29 cellular contexts compared by ENCODE assay signal in the genomic region with DNA sequence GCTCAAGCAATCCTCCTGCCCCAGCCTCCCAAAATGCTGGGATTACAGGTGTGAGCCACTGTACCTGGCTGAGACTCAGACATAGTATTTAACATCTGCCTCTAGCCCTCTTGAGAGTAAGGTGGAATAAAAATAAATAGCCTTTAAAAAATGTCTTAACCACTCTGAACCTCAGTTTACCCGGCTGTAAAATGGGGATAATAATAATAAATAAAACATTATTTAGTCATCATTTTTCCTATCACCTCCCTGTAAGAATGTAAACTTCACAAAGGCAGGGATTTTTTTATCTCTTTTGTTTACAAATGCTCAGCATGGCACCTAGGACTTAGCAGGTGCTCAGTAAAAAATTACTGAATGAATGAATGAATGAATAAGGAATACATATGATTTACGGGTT.
"Had no signal": no experiment of that assay in that cellular context is flagged by ENCODE, and none has a peak within 500 bp of the region (broad histone marks: within the 10 kb centered on the region; RNA-seq: fewer than 3 reads in every experiment).

No MANE protein-coding gene starts in this region.

- H3K9me3 ChIP-seq: stomach, suprapubic skin, testis, thoracic aorta, thyroid gland, tibial artery, tibial nerve, transverse colon, upper lobe of left lung, upper lobe of right lung, uterus, vagina had no signal

- DNase-seq: stimulated activated CD4-positive, alpha-beta T cell treated with anti-CD3 and anti-CD28 coated beads, Interleukin-2, amount 100 ng/mL, for 48 hours; stimulated activated CD4-positive, alpha-beta T cell treated with anti-CD3 and anti-CD28 coated beads, Interleukin-4, amount 100 ng/mL, for 1 hour; stimulated activated CD4-positive, alpha-beta T cell treated with anti-CD3 and anti-CD28 coated beads, Interleukin-4, amount 100 ng/mL, for 24 hours; stimulated activated CD4-positive, alpha-beta T cell treated with anti-CD3 and anti-CD28 coated beads, Interleukin-4, amount 100 ng/mL, for 4 hours; stimulated activated CD8-positive, alpha-beta memory T cell treated with anti-CD3 and anti-CD28 coated beads, Interleukin-4, amount 100 ng/mL, for 48 hours; stimulated activated naive B cell treated with anti-CD40 and anti-IgM and Interleukin-4, amounts not matched to agents 10 μg/mL and 1 μg/mL and 100 μg/mL, for 72 hours; stimulated activated naive CD4-positive, alpha-beta T cell; stimulated activated naive CD4-positive, alpha-beta T cell treated with Interleukin-2 at 50 U/mL for 16 hours; stimulated activated naive CD8-positive, alpha-beta T cell treated with anti-CD3 and anti-CD28 coated beads, Interleukin-15, amount 100 ng/mL, for 72 hours; stimulated activated naive CD8-positive, alpha-beta T cell treated with anti-CD3 and anti-CD28 coated beads, Interleukin-15, Interleukin-2, amounts not matched to agents 100 U/mL and 50 U/mL, for 24 hours; stomach; substantia nigra; testis; thyroid gland; tibial artery; transverse colon; trophoblast cell; upper lobe of left lung; upper lobe of right lung; uterus had no signal

- H3K4me1 ChIP-seq: testis, thyroid gland, tibial artery, upper lobe of left lung, upper lobe of right lung had no signal

- H3K27ac ChIP-seq: stomach, suprapubic skin, testis, thoracic aorta, thyroid gland, tibial artery, tibial nerve, transverse colon, upper lobe of left lung, upper lobe of right lung, uterus, vagina had no signal

- ATAC-seq: stimulated activated effector memory CD8-positive, alpha-beta T cell treated with anti-CD3 and anti-CD28 coated beads, Interleukin-12 subunit alpha, Interleukin-12 subunit beta, amount 100 ng/mL, for 72 hours; stimulated activated memory B cell treated with anti-CD40 and anti-IgM and Interleukin-4, amounts not matched to agents 10 μg/mL and 1 μg/mL and 100 μg/mL, for 72 hours; stimulated activated naive B cell treated with anti-CD40 and anti-IgM and Interleukin-4, amounts not matched to agents 10 μg/mL and 1 μg/mL and 100 μg/mL, for 72 hours; stimulated activated naive CD8-positive, alpha-beta T cell treated with anti-CD3 and anti-CD28 coated beads, Interleukin-15, amount 100 ng/mL, for 72 hours; stimulated activated naive CD8-positive, alpha-beta T cell treated with anti-CD3 and anti-CD28 coated beads, Interleukin-15, Interleukin-2, amounts not matched to agents 100 U/mL and 50 U/mL, for 24 hours; upper lobe of right lung had no signal

- H3K27ac Mint-ChIP-seq: stimulated activated effector memory CD8-positive, alpha-beta T cell treated with anti-CD3 and anti-CD28 coated beads, Interleukin-12 subunit alpha, Interleukin-12 subunit beta, amount 100 ng/mL, for 72 hours; stimulated activated memory B cell treated with anti-CD40 and anti-IgM and Interleukin-4, amounts not matched to agents 10 μg/mL and 1 μg/mL and 100 μg/mL, for 72 hours; stimulated activated naive B cell treated with anti-CD40 and anti-IgM and Interleukin-4, amounts not matched to agents 10 μg/mL and 1 μg/mL and 100 μg/mL, for 72 hours; stimulated activated naive CD8-positive, alpha-beta T cell treated with anti-CD3 and anti-CD28 coated beads, Interleukin-15, amount 100 ng/mL, for 72 hours; stimulated activated naive CD8-positive, alpha-beta T cell treated with anti-CD3 and anti-CD28 coated beads, Interleukin-15, Interleukin-2, amounts not matched to agents 100 ng/mL and 50 ng/mL, for 24 hours; type B pancreatic cell had no signal

- FAIRE-seq: urothelium cell line had no signal

- H3K27me3 ChIP-seq: testis, thyroid gland, tibial nerve, transverse colon, upper lobe of left lung, uterus, vagina had no signal

- H3K36me3 ChIP-seq: stomach, suprapubic skin, thoracic aorta, thyroid gland, tibial artery, tibial nerve, transverse colon, upper lobe of left lung, upper lobe of right lung, uterus, vagina had no signal

- H3K4me3 ChIP-seq: stomach, suprapubic skin, testis, thoracic aorta, thyroid gland, tibial artery, tibial nerve, transverse colon, upper lobe of left lung, upper lobe of right lung, uterus, vagina had no signal

- H3K4me1 Mint-ChIP-seq: stimulated activated effector memory CD8-positive, alpha-beta T cell treated with anti-CD3 and anti-CD28 coated beads, Interleukin-12 subunit alpha, Interleukin-12 subunit beta, amount 100 ng/mL, for 72 hours; stimulated activated memory B cell treated with anti-CD40 and anti-IgM and Interleukin-4, amounts not matched to agents 10 μg/mL and 1 μg/mL and 100 μg/mL, for 72 hours; stimulated activated naive B cell treated with anti-CD40 and anti-IgM and Interleukin-4, amounts not matched to agents 10 μg/mL and 1 μg/mL and 100 μg/mL, for 72 hours; stimulated activated naive CD8-positive, alpha-beta T cell treated with anti-CD3 and anti-CD28 coated beads, Interleukin-15, amount 100 ng/mL, for 72 hours had no signal

- H3K4me3 Mint-ChIP-seq: stimulated activated effector memory CD8-positive, alpha-beta T cell treated with anti-CD3 and anti-CD28 coated beads, Interleukin-12 subunit alpha, Interleukin-12 subunit beta, amount 100 ng/mL, for 72 hours; stimulated activated memory B cell treated with anti-CD40 and anti-IgM and Interleukin-4, amounts not matched to agents 10 μg/mL and 1 μg/mL and 100 μg/mL, for 72 hours; stimulated activated naive B cell treated with anti-CD40 and anti-IgM and Interleukin-4, amounts not matched to agents 10 μg/mL and 1 μg/mL and 100 μg/mL, for 72 hours; stimulated activated naive CD8-positive, alpha-beta T cell treated with anti-CD3 and anti-CD28 coated beads, Interleukin-15, amount 100 ng/mL, for 72 hours; stimulated activated naive CD8-positive, alpha-beta T cell treated with anti-CD3 and anti-CD28 coated beads, Interleukin-15, Interleukin-2, amounts not matched to agents 100 ng/mL and 50 ng/mL, for 24 hours; type B pancreatic cell had no signal

- H3K27me3 Mint-ChIP-seq: type B pancreatic cell had no signal

- H3K36me3 Mint-ChIP-seq: stimulated activated effector memory CD8-positive, alpha-beta T cell treated with anti-CD3 and anti-CD28 coated beads, Interleukin-12 subunit alpha, Interleukin-12 subunit beta, amount 100 ng/mL, for 72 hours; stimulated activated memory B cell treated with anti-CD40 and anti-IgM and Interleukin-4, amounts not matched to agents 10 μg/mL and 1 μg/mL and 100 μg/mL, for 72 hours; stimulated activated naive B cell treated with anti-CD40 and anti-IgM and Interleukin-4, amounts not matched to agents 10 μg/mL and 1 μg/mL and 100 μg/mL, for 72 hours had no signal

- H3K9me3 Mint-ChIP-seq: stimulated activated effector memory CD8-positive, alpha-beta T cell treated with anti-CD3 and anti-CD28 coated beads, Interleukin-12 subunit alpha, Interleukin-12 subunit beta, amount 100 ng/mL, for 72 hours; stimulated activated memory B cell treated with anti-CD40 and anti-IgM and Interleukin-4, amounts not matched to agents 10 μg/mL and 1 μg/mL and 100 μg/mL, for 72 hours; stimulated activated naive B cell treated with anti-CD40 and anti-IgM and Interleukin-4, amounts not matched to agents 10 μg/mL and 1 μg/mL and 100 μg/mL, for 72 hours; stimulated activated naive CD8-positive, alpha-beta T cell treated with anti-CD3 and anti-CD28 coated beads, Interleukin-15, amount 100 ng/mL, for 72 hours; stimulated activated naive CD8-positive, alpha-beta T cell treated with anti-CD3 and anti-CD28 coated beads, Interleukin-15, Interleukin-2, amounts not matched to agents 100 ng/mL and 50 ng/mL, for 24 hours; type B pancreatic cell had no signal
